7 cellular contexts compared by ENCODE assay signal in genomic region chr17:79778504-79779087, GRCh38.
DNase-seq lines count a peak whose midpoint lies in the region; ATAC-seq and TF ChIP-seq lines count a peak whose summit lies in the region.

No MANE protein-coding gene starts in this region.

- DNase-seq in GM13976 (ENCODE audit: low spot score) (peak; percentile 64), substantia nigra (lab: John Stamatoyannopoulos, UW) (peak in 1 of 49 donors; percentile 23), midbrain (lab: John Stamatoyannopoulos, UW) (no peak), COLO829 (ENCODE audit: low spot score) (no peak)

- TF ChIP-seq CTCF in GM13976 (IDR thresholded peaks at IDR 0.05; ENCODE audit: borderline replicate concordance, control extremely low read depth, extremely low read depth, insufficient read depth, missing control alignments): no peak
- no peak for TF ChIP-seq CTCF in WI38 (IDR thresholded peaks at IDR 0.05; ENCODE audit: low read depth, low read length)

- peak; percentile 3 for ATAC-seq in HG03565 (IDR thresholded peaks at IDR 0.05; ENCODE audit: unreplicated experiment)

- in situ Hi-C loops in GM13976 (cut with MboI; ENCODE audit: low sequenced_read_pairs, unreplicated experiment): no loop called here

- H3K27ac ChIP-seq in substantia nigra (ENCODE audit: low read depth, low read length, poor library complexity, severe bottlenecking): peak overlapping the region; percentile 38

- peak overlapping the region; percentile 54 for H3K4me3 ChIP-seq in WI38 (ENCODE audit: low read depth, low read length)
- H3K4me3 ChIP-seq in iPS-11a (ENCODE audit: low read depth, low read length): peak overlapping the region; percentile 61
